Comparison of ENCODE assay signal across 26 cellular contexts in genomic region chr22:49727191-49727880, GRCh38.
"Had no signal": no experiment of that assay in that cellular context is flagged by ENCODE, and none has a peak within 500 bp of the region (broad histone marks: within the 10 kb centered on the region; RNA-seq: fewer than 3 reads in every experiment).

No MANE protein-coding gene starts in this region.

- H3K27ac Mint-ChIP-seq: activated B cell treated with CpG ODN at 0.5 μM for 24 hours; activated naive CD4-positive, alpha-beta T cell treated with anti-CD3 and anti-CD28 coated beads for 36 hours; activated naive CD8-positive, alpha-beta T cell treated with anti-CD3 and anti-CD28 coated beads for 36 hours; activated T-cell treated with anti-CD3 and anti-CD28 coated beads, Interleukin-2, amount 50 U/mL, for 72 hours; mesothelial cell of epicardium; naive B cell; nephron progenitor cell; stimulated activated naive B cell treated with anti-CD40 and anti-IgM and Interleukin-4, amounts not matched to agents 10 μg/mL and 1 μg/mL and 100 μg/mL, for 72 hours had no signal

- H3K4me3 ChIP-seq: adrenal gland, body of pancreas, colonic mucosa, hepatocyte, pancreas, psoas muscle, sigmoid colon, stomach, thyroid gland had no signal

- H3K9me3 Mint-ChIP-seq: activated naive CD4-positive, alpha-beta T cell treated with anti-CD3 and anti-CD28 coated beads for 36 hours; activated naive CD8-positive, alpha-beta T cell treated with anti-CD3 and anti-CD28 coated beads for 36 hours; activated T-cell treated with anti-CD3 and anti-CD28 coated beads, Interleukin-2, amount 50 U/mL, for 72 hours; mesothelial cell of epicardium; stimulated activated naive B cell treated with anti-CD40 and anti-IgM and Interleukin-4, amounts not matched to agents 10 μg/mL and 1 μg/mL and 100 μg/mL, for 72 hours had no signal

- H3K4me1 ChIP-seq: adrenal gland, colonic mucosa, pancreas, psoas muscle, thyroid gland had no signal

- H3K9me3 ChIP-seq: adrenal gland, body of pancreas, colonic mucosa, pancreas, psoas muscle, thyroid gland had no signal

- H3K27ac ChIP-seq: adrenal gland, body of pancreas, colonic mucosa, epithelial cell of prostate, hepatocyte, pancreas, psoas muscle, sigmoid colon, stomach, thyroid gland had no signal

- H3K36me3 Mint-ChIP-seq: activated naive CD8-positive, alpha-beta T cell treated with anti-CD3 and anti-CD28 coated beads for 36 hours; mesothelial cell of epicardium had no signal

- H3K4me1 Mint-ChIP-seq: mesothelial cell of epicardium, nephron progenitor cell had no signal

- H3K36me3 ChIP-seq: adrenal gland, colonic mucosa, pancreas, sigmoid colon, stomach, thyroid gland had no signal

- DNase-seq: activated B cell treated with CpG ODN at 0.5 μM for 24 hours; activated CD4-positive, alpha-beta T cell treated with anti-CD3 and anti-CD28 coated beads, Interleukin-2, amount 50 U/mL, for 1 hour; activated naive CD4-positive, alpha-beta T cell treated with anti-CD3 and anti-CD28 coated beads for 36 hours; activated naive CD8-positive, alpha-beta T cell treated with anti-CD3 and anti-CD28 coated beads for 36 hours; activated T-cell treated with anti-CD3 and anti-CD28 coated beads, Interleukin-2, amount 50 U/mL, for 72 hours; body of pancreas; colonic mucosa; effector CD8-positive, alpha-beta T cell; glutamatergic neuron; left colon; mammary epithelial cell; naive B cell; nephron progenitor cell; psoas muscle; sigmoid colon; small intestine; stimulated activated CD4-positive, alpha-beta T cell treated with anti-CD3 and anti-CD28 coated beads, Interleukin-4, amount 100 ng/mL, for 24 hours; stimulated activated naive B cell treated with anti-CD40 and anti-IgM and Interleukin-4, amounts not matched to agents 10 μg/mL and 1 μg/mL and 100 μg/mL, for 72 hours; stomach; T-helper 2 cell; thyroid gland had no signal

- ATAC-seq: activated T-cell treated with anti-CD3 and anti-CD28 coated beads, Interleukin-2, amount 50 U/mL, for 72 hours; body of pancreas; left colon; pancreas; psoas muscle; stimulated activated naive B cell treated with anti-CD40 and anti-IgM and Interleukin-4, amounts not matched to agents 10 μg/mL and 1 μg/mL and 100 μg/mL, for 72 hours had no signal

- H3K4me3 Mint-ChIP-seq: activated B cell treated with CpG ODN at 0.5 μM for 24 hours; activated naive CD4-positive, alpha-beta T cell treated with anti-CD3 and anti-CD28 coated beads for 36 hours; mesothelial cell of epicardium; nephron progenitor cell; stimulated activated naive B cell treated with anti-CD40 and anti-IgM and Interleukin-4, amounts not matched to agents 10 μg/mL and 1 μg/mL and 100 μg/mL, for 72 hours had no signal
